Comparison of ENCODE assay signal across 21 cellular contexts in the genomic region with DNA sequence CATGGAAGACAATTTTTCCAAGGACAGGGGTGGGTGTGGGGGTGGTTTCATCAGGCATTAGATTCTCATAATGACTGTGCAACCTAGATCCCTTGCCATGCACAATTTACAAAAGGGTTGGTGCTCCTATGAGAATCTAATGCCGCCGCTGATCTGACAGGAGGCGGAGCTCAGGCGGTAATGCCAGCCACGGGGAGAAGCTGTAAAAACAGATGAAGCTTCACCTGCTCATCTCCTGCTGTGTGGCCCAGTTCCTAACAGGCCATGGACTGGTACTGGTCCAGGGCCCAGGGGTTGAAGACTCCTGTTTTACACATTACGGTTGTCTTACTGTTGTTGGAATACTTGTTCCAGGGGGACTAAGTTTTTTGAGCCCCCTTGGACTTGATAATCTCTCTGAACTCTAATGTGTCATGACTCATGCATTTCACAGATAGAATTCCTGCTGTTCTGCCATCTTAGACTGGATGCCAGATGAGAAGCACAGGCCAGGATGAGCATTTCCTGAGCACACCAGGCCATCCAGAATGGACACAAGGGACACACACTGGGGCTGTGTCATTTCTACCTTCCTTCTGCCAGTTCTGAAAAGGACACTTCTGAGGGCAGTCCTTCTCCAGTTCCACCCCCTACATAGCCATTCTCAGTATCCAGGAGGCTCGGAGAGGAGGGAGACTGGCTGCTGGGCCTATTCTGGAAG. TPM values are rescaled to one million over a fixed set of nuclear protein-coding genes. Genes with fewer than 3 reads are reported as not detected.
A peak's percentile ranks its signal among the peaks of the same experiment; 100 is the strongest.
DNase-seq lines count a peak whose midpoint lies in the region; ATAC-seq and TF ChIP-seq lines count a peak whose summit lies in the region.
"Had no signal": no experiment of that assay in that cellular context is flagged by ENCODE, and none has a peak within 500 bp of the region (broad histone marks: within the 10 kb centered on the region; RNA-seq: fewer than 3 reads in every experiment).

No MANE protein-coding gene starts in this region.

- H3K27me3 ChIP-seq in sigmoid colon = peaks cover 1 to 32% (median 20%) of the 10 kb centered on the region in 3 donors

- no peaks in the 10 kb centered on the region for H3K4me1 ChIP-seq in sigmoid colon

- TF ChIP-seq POLR2A in sigmoid colon (IDR thresholded peaks at IDR 0.05) = no peak

- intact Hi-C loops in sigmoid colon (cut with DNase I) = no loop called here

- peaks cover 24% of the 10 kb centered on the region for H3K27me3 Mint-ChIP-seq in chondrocyte (ENCODE audit: low read depth)

- H3K27ac Mint-ChIP-seq in chondrocyte (ENCODE audit: unreplicated experiment) = no peak overlapping the region
- H3K27ac Mint-ChIP-seq: CD4-positive, CD25-positive, alpha-beta regulatory T cell had no signal

- H3K36me3 Mint-ChIP-seq in chondrocyte (ENCODE audit: low read depth) = no peaks in the 10 kb centered on the region
- H3K36me3 Mint-ChIP-seq: CD4-positive, CD25-positive, alpha-beta regulatory T cell had no signal

- peak; percentile 36 for DNase-seq in activated effector memory CD4-positive, alpha-beta T cell treated with anti-CD3 and anti-CD28 coated beads, Interleukin-2, amount 50 U/mL, for 16 hours
- DNase-seq in activated effector memory CD4-positive, alpha-beta T cell treated with Interleukin-2 at 50 U/mL for 16 hours = no peak
- DNase-seq in chondrocyte (ENCODE audit: low spot score) = peak; percentile 33
- peak; percentile 25 for DNase-seq in sigmoid colon
- DNase-seq in GM19240 (ENCODE audit: insufficient read length, low spot score) = no peak
- DNase-seq in NAMALWA (ENCODE audit: low spot score) = no peak
- DNase-seq: 8988T; CD4-positive, CD25-positive, alpha-beta regulatory T cell; Kasumi-1; NCI-H1105 treated with DMSO at 0.1 percent for 48 hours; NCI-H146; NCI-H2029; NCI-H446; NCI-H524 treated with DMSO at 0.1 percent for 48 hours; NCI-H774; SIG-M5 had no signal

- no peak overlapping the region for H3K27ac ChIP-seq in sigmoid colon
- H3K27ac ChIP-seq: SK-N-MC had no signal

- no peaks in the 10 kb centered on the region for H3K9me3 Mint-ChIP-seq in chondrocyte (ENCODE audit: low read depth)

- WGBS in sigmoid colon, 2 donors = 78 to 82% methylated on average over 7 of the region's 7 CpGs

- no peak overlapping the region for H3K4me3 Mint-ChIP-seq in chondrocyte (ENCODE audit: unreplicated experiment)
- H3K4me3 Mint-ChIP-seq: CD4-positive, CD25-positive, alpha-beta regulatory T cell had no signal

- H3K4me1 Mint-ChIP-seq in chondrocyte (ENCODE audit: low read depth) = no peaks in the 10 kb centered on the region
- H3K4me1 Mint-ChIP-seq: CD4-positive, CD25-positive, alpha-beta regulatory T cell had no signal

- no peak overlapping the region for H3K4me3 ChIP-seq in sigmoid colon
- H3K4me3 ChIP-seq: K562, SK-N-MC had no signal

- H3K36me3 ChIP-seq in sigmoid colon = no peaks in the 10 kb centered on the region

- TF ChIP-seq CTCF in chondrocyte (IDR thresholded peaks at IDR 0.05) (no peak), sigmoid colon (IDR thresholded peaks at IDR 0.05) (no peak)

- no peaks in the 10 kb centered on the region for H3K9me3 ChIP-seq in sigmoid colon

- no peak for ATAC-seq in GM21717 (IDR thresholded peaks at IDR 0.05; ENCODE audit: unreplicated experiment)
- ATAC-seq: K562 had no signal

- TF ChIP-seq EP300 in sigmoid colon (IDR thresholded peaks at IDR 0.05) = no peak

RNA-seq across cellular contexts. Expression of gene PLEKHD1, which starts 5.8 kb away (rescaled TPM):
- total RNA-seq in chondrocyte (0.08 to 0.15 TPM (median 0.10 TPM) in 3 replicates), sigmoid colon (under 1 TPM in 3 of 4 donors, not detected in 1; under 0.01 to 0.55 (median 0.16) TPM)
- under 1 TPM in 2 of 3 donors, not detected in 1; under 0.01 to 0.06 TPM for polyA plus RNA-seq in sigmoid colon
- total RNA-seq: HT1080, K562, M059J had no signal
- polyA plus RNA-seq: K562 had no signal

Comparison
In these comparisons a context has a peak if more than half of its experiments do, and no peak if none do; other contexts are left out.
1. DNase-seq: peak in activated effector memory CD4-positive, alpha-beta T cell treated with anti-CD3 and anti-CD28 coated beads, Interleukin-2, amount 50 U/mL, for 16 hours (single experiment), chondrocyte (single experiment) and sigmoid colon (single experiment); none in activated effector memory CD4-positive, alpha-beta T cell treated with Interleukin-2 at 50 U/mL for 16 hours (single experiment), GM19240 (single experiment) and NAMALWA (single experiment).